15 cellular contexts compared by ENCODE assay signal in genomic region chr7:51024867-51025266, GRCh38.
DNase-seq lines count a peak whose midpoint lies in the region; ATAC-seq and TF ChIP-seq lines count a peak whose summit lies in the region.
"Had no signal": no experiment of that assay in that cellular context is flagged by ENCODE, and none has a peak within 500 bp of the region (broad histone marks: within the 10 kb centered on the region; RNA-seq: fewer than 3 reads in every experiment).

No MANE protein-coding gene starts in this region.

- H3K14ac ChIP-seq in neuronal stem cell (ENCODE audit: low read length), result no peak overlapping the region

- no peak overlapping the region for H3K27ac ChIP-seq in coronary artery
- no peak overlapping the region for H3K27ac ChIP-seq in neuronal stem cell (replicated peaks; ENCODE audit: low read length)
- no peak overlapping the region for H3K27ac ChIP-seq in upper lobe of right lung
- H3K27ac ChIP-seq: 22Rv1, HL-60 had no signal

- no peak overlapping the region for H3K4me2 ChIP-seq in neuronal stem cell (ENCODE audit: insufficient read depth, low read length, poor library complexity, severe bottlenecking)

- no peak overlapping the region for H2BK5ac ChIP-seq in neuronal stem cell (ENCODE audit: low read length)

- no CpG with 5 or more reads among the region's 16 CpGs for WGBS in neuronal stem cell (ENCODE audit: extremely low coverage in 2 of 2, insufficient read length in 2 of 2, insufficient replicate concordance in 1 of 2), 2 donors

- H2AK5ac ChIP-seq in neuronal stem cell (ENCODE audit: low read depth, low read length), result peak overlapping the region; percentile 21

- H3K27me3 ChIP-seq in neuronal stem cell (ENCODE audit: control insufficient read depth in 3 of 3, insufficient read depth in 3 of 3, low read depth in 1 of 3, low read length in 3 of 3), result no peaks in the 10 kb centered on the region
- H3K27me3 ChIP-seq in upper lobe of right lung, result no peaks in the 10 kb centered on the region

- DNase-seq in activated CD8-positive, alpha-beta memory T cell treated with anti-CD3 and anti-CD28 coated beads for 24 hours, result peak; percentile 24
- no peak for DNase-seq in activated CD8-positive, alpha-beta memory T cell treated with anti-CD3 and anti-CD28 coated beads, Interleukin-2, amount 50 U/mL, for 4 hours
- peak; percentile 65 for DNase-seq in coronary artery (ENCODE audit: low spot score)
- no peak for DNase-seq in neuronal stem cell (ENCODE audit: low spot score)
- DNase-seq in upper lobe of right lung, result peak; percentile 35
- no peak for DNase-seq in T1000 (lab: John Stamatoyannopoulos, UW)
- DNase-seq in NCI-H82 (lab: John Stamatoyannopoulos, UW), result no peak
- DNase-seq in stimulated activated CD8-positive, alpha-beta memory T cell treated with anti-CD3 and anti-CD28 coated beads, Interleukin-4, amount 100 ng/mL, for 48 hours, result no peak
- DNase-seq: Caco-2; CD8-positive, alpha-beta memory T cell; DMS53; GF-D8 had no signal

- no peak overlapping the region for H3K23ac ChIP-seq in neuronal stem cell (ENCODE audit: low read depth, low read length, poor library complexity)

- H3K9me3 ChIP-seq in neuronal stem cell (replicated peaks in 1 of 2; ENCODE audit: control insufficient read depth in 2 of 2, insufficient read depth in 1 of 2, low read depth in 1 of 2, low read length in 2 of 2) (no peaks in the 10 kb centered on the region), upper lobe of right lung (no peaks in the 10 kb centered on the region)
- H3K9me3 ChIP-seq: Caco-2 had no signal

- no peak overlapping the region for H2BK15ac ChIP-seq in neuronal stem cell (ENCODE audit: low read length)

- H4K91ac ChIP-seq in neuronal stem cell (ENCODE audit: low read depth, low read length, poor library complexity), result no peak overlapping the region

- no peak overlapping the region for H2BK120ac ChIP-seq in neuronal stem cell (ENCODE audit: low read depth, low read length)

- H2BK12ac ChIP-seq in neuronal stem cell (ENCODE audit: low read length), result no peak overlapping the region

- intact Hi-C loops in upper lobe of right lung (cut with DNase I), result no loop called here

- H4K8ac ChIP-seq in neuronal stem cell (ENCODE audit: low read depth, low read length), result no peak overlapping the region

- ATAC-seq in upper lobe of right lung, result no peak
- ATAC-seq: HCT116 had no signal

- H3K79me1 ChIP-seq in neuronal stem cell (ENCODE audit: low read depth, low read length), result no peaks in the 10 kb centered on the region

- H3K4me3 ChIP-seq in coronary artery, result no peak overlapping the region
- H3K4me3 ChIP-seq in neuronal stem cell (ENCODE audit: low read length in 2 of 2), result no peak overlapping the region
- H3K4me3 ChIP-seq in upper lobe of right lung, result no peak overlapping the region

- H3K4ac ChIP-seq in neuronal stem cell (ENCODE audit: low read length), result no peak overlapping the region

- no peak overlapping the region for H2AFZ ChIP-seq in neuronal stem cell (ENCODE audit: low read length)

- H3K9ac ChIP-seq in neuronal stem cell (ENCODE audit: low read depth, low read length, poor library complexity), result no peak overlapping the region

- no peak for TF ChIP-seq CTCF in coronary artery (IDR thresholded peaks at IDR 0.05)
- no peak for TF ChIP-seq CTCF in upper lobe of right lung (IDR thresholded peaks at IDR 0.05)

- H3K18ac ChIP-seq in neuronal stem cell (ENCODE audit: low read length), result peak overlapping the region; percentile 63

- H3K36me3 ChIP-seq in neuronal stem cell (replicated peaks in 1 of 2; ENCODE audit: control insufficient read depth in 2 of 2, insufficient read depth in 2 of 2, low read length in 2 of 2) (no peaks in the 10 kb centered on the region), upper lobe of right lung (no peaks in the 10 kb centered on the region)

- peaks cover 0 to 2% of the 10 kb centered on the region in 2 donors for H3K4me1 ChIP-seq in neuronal stem cell (ENCODE audit: control insufficient read depth in 2 of 2, insufficient read depth in 1 of 2, low read depth in 1 of 2, low read length in 2 of 2)
- no peaks in the 10 kb centered on the region for H3K4me1 ChIP-seq in upper lobe of right lung
- H3K4me1 ChIP-seq: Caco-2 had no signal

Comparison
In these comparisons a context has a peak if more than half of its experiments do, and no peak if none do; other contexts are left out.
1. DNase-seq: peak in activated CD8-positive, alpha-beta memory T cell treated with anti-CD3 and anti-CD28 coated beads for 24 hours (single experiment), coronary artery (single experiment) and upper lobe of right lung (single experiment); none in activated CD8-positive, alpha-beta memory T cell treated with anti-CD3 and anti-CD28 coated beads, Interleukin-2, amount 50 U/mL, for 4 hours (single experiment), neuronal stem cell (single experiment), T1000 (single experiment), NCI-H82 (single experiment) and stimulated activated CD8-positive, alpha-beta memory T cell treated with anti-CD3 and anti-CD28 coated beads, Interleukin-4, amount 100 ng/mL, for 48 hours (single experiment).